1 cellular context compared by ENCODE assay signal in the genomic region with DNA sequence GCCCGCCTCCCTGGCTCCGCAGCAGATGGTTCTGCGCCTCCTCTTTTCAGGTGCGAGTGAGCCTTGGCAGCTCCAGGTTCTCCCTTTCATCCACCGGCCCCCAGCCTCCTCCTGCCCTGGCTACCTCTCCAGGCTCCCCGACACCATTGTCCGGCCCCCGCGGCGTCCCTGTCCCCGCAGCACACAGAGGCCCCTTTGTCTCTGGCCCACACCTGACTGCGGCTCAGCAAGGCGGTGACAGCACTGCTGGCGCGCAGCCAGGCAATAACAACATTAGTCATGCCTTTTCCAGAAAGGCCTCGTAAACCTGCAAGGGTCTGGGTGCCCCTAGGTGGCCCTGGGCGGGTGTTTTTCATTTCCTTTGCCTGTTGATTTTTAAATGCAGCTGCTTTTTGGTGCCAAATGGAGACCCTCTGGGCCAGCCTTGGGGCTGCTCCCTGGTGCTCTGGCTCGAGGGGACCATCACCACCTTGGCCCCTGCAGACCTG.
TF ChIP-seq lines count a peak whose summit lies in the region.

No MANE protein-coding gene starts in this region.

TF ChIP-seq in HepG2, 621 proteins besides CTCF, POLR2A, EP300 and RAD21 (continued from another document):
- TF ChIP-seq, protein P1, sequence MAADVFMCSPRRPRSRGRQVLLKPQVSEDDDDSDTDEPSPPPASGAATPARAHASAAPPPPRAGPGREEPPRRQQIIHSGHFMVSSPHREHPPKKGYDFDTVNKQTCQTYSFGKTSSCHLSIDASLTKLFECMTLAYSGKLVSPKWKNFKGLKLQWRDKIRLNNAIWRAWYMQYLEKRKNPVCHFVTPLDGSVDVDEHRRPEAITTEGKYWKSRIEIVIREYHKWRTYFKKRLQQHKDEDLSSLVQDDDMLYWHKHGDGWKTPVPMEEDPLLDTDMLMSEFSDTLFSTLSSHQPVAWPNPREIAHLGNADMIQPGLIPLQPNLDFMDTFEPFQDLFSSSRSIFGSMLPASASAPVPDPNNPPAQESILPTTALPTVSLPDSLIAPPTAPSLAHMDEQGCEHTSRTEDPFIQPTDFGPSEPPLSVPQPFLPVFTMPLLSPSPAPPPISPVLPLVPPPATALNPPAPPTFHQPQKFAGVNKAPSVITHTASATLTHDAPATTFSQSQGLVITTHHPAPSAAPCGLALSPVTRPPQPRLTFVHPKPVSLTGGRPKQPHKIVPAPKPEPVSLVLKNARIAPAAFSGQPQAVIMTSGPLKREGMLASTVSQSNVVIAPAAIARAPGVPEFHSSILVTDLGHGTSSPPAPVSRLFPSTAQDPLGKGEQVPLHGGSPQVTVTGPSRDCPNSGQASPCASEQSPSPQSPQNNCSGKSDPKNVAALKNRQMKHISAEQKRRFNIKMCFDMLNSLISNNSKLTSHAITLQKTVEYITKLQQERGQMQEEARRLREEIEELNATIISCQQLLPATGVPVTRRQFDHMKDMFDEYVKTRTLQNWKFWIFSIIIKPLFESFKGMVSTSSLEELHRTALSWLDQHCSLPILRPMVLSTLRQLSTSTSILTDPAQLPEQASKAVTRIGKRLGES (CRISPR knock-in tag; IDR thresholded peaks at IDR 0.05; ENCODE audit: borderline replicate concordance): no peak
- no peak for TF ChIP-seq ZBTB21 (CRISPR knock-in tag; IDR thresholded peaks at IDR 0.05)
- no peak for TF ChIP-seq ZFP36L1 (CRISPR knock-in tag; IDR thresholded peaks at IDR 0.05)
- TF ChIP-seq KLF13 (CRISPR knock-in tag; IDR thresholded peaks at IDR 0.05): no peak
- peak; percentile 24; the same call in 1 of the 2 replicates for TF ChIP-seq YEATS2 (CRISPR knock-in tag; IDR thresholded peaks at IDR 0.05; ENCODE audit: borderline replicate concordance)
- no peak for TF ChIP-seq ZNF557 (CRISPR knock-in tag; IDR thresholded peaks at IDR 0.05)
- no peak for TF ChIP-seq SUZ12 (IDR thresholded peaks at IDR 0.05; ENCODE audit: low read depth, low read length)
- TF ChIP-seq ZNF33B (CRISPR knock-in tag; IDR thresholded peaks at IDR 0.05): no peak
- TF ChIP-seq, protein P2, sequence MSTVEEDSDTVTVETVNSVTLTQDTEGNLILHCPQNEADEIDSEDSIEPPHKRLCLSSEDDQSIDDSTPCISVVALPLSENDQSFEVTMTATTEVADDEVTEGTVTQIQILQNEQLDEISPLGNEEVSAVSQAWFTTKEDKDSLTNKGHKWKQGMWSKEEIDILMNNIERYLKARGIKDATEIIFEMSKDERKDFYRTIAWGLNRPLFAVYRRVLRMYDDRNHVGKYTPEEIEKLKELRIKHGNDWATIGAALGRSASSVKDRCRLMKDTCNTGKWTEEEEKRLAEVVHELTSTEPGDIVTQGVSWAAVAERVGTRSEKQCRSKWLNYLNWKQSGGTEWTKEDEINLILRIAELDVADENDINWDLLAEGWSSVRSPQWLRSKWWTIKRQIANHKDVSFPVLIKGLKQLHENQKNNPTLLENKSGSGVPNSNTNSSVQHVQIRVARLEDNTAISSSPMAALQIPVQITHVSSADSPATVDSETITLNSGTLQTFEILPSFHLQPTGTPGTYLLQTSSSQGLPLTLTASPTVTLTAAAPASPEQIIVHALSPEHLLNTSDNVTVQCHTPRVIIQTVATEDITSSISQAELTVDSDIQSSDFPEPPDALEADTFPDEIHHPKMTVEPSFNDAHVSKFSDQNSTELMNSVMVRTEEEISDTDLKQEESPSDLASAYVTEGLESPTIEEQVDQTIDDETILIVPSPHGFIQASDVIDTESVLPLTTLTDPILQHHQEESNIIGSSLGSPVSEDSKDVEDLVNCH (CRISPR knock-in tag; IDR thresholded peaks at IDR 0.05): no peak
- peak; percentile 56; the same call in 1 of the 2 replicates for TF ChIP-seq DPF2 (CRISPR knock-in tag; IDR thresholded peaks at IDR 0.05; ENCODE audit: borderline replicate concordance, low read depth)
- peak; percentile 24; the same call in 1 of the 2 replicates for TF ChIP-seq CREM (IDR thresholded peaks at IDR 0.05)
- no peak for TF ChIP-seq CREM (CRISPR knock-in tag; IDR thresholded peaks at IDR 0.05)
- TF ChIP-seq ZNF12 (CRISPR knock-in tag; IDR thresholded peaks at IDR 0.05): 0 out of 2 replicates have a peak, but pooled peaks have one; percentile 24
- no peak for TF ChIP-seq FOXC1 (CRISPR knock-in tag; IDR thresholded peaks at IDR 0.05; ENCODE audit: borderline replicate concordance)
- TF ChIP-seq ZKSCAN5 (CRISPR knock-in tag; IDR thresholded peaks at IDR 0.05): no peak
- TF ChIP-seq STAG1 (CRISPR knock-in tag; IDR thresholded peaks at IDR 0.05): no peak
- no peak for TF ChIP-seq TAF15 (IDR thresholded peaks at IDR 0.05; ENCODE audit: low read depth, low read length, poor library complexity, severe bottlenecking)
- no peak for TF ChIP-seq GZF1 (CRISPR knock-in tag; IDR thresholded peaks at IDR 0.05)
- TF ChIP-seq NR2C2 (CRISPR knock-in tag; IDR thresholded peaks at IDR 0.05; ENCODE audit: borderline replicate concordance): peak; percentile 32; the same call in 1 of the 2 replicates
- 0 out of 2 replicates have a peak, but pooled peaks have one; percentile 15 for TF ChIP-seq TBX3 (IDR thresholded peaks at IDR 0.05; ENCODE audit: borderline replicate concordance)
- TF ChIP-seq, protein P3, sequence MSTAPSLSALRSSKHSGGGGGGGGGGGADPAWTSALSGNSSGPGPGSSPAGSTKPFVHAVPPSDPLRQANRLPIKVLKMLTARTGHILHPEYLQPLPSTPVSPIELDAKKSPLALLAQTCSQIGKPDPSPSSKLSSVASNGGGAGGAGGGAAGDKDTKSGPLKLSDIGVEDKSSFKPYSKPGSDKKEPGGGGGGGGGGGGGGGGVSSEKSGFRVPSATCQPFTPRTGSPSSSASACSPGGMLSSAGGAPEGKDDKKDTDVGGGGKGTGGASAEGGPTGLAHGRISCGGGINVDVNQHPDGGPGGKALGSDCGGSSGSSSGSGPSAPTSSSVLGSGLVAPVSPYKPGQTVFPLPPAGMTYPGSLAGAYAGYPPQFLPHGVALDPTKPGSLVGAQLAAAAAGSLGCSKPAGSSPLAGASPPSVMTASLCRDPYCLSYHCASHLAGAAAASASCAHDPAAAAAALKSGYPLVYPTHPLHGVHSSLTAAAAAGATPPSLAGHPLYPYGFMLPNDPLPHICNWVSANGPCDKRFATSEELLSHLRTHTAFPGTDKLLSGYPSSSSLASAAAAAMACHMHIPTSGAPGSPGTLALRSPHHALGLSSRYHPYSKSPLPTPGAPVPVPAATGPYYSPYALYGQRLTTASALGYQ (CRISPR knock-in tag; IDR thresholded peaks at IDR 0.05): peak; percentile 73; the same call in 1 of the 2 replicates
- TF ChIP-seq XRCC5 (optimal IDR thresholded peaks at IDR 0.05; ENCODE audit: low read length): peak; percentile 55
- TF ChIP-seq MAFF (IDR thresholded peaks at IDR 0.05; ENCODE audit: low read depth, low read length): peak; percentile 6; the same call in 1 of the 2 replicates
- TF ChIP-seq ZNF672 (CRISPR knock-in tag; IDR thresholded peaks at IDR 0.05): no peak
- no peak for TF ChIP-seq CEBPB (IDR thresholded peaks at IDR 0.05; ENCODE audit: borderline replicate concordance, low read depth, low read length)
- TF ChIP-seq PAX8 (CRISPR knock-in tag; IDR thresholded peaks at IDR 0.05; ENCODE audit: borderline replicate concordance): no peak
- no peak for TF ChIP-seq PHF8 (CRISPR knock-in tag; IDR thresholded peaks at IDR 0.05)
- no peak for TF ChIP-seq ARID2 (CRISPR knock-in tag; IDR thresholded peaks at IDR 0.05; ENCODE audit: borderline replicate concordance)
- TF ChIP-seq IRX3 (CRISPR knock-in tag; IDR thresholded peaks at IDR 0.05; ENCODE audit: borderline replicate concordance, low read depth): no peak
- TF ChIP-seq EZH2 (conservative IDR thresholded peaks at IDR 0.05; ENCODE audit: low read depth, low read length): no peak
- no peak for TF ChIP-seq GATA4 (IDR thresholded peaks at IDR 0.05; ENCODE audit: borderline replicate concordance, low read depth)
- peak; percentile 49; the same call in 1 of the 2 replicates for TF ChIP-seq MYC (CRISPR knock-in tag; IDR thresholded peaks at IDR 0.05; ENCODE audit: borderline replicate concordance)
- peak; percentile 45; the same call in 1 of the 2 replicates for TF ChIP-seq THAP11 (CRISPR knock-in tag; IDR thresholded peaks at IDR 0.05)
- no peak for TF ChIP-seq ZNF160 (CRISPR knock-in tag; IDR thresholded peaks at IDR 0.05)
- TF ChIP-seq ZNF644 (CRISPR knock-in tag; IDR thresholded peaks at IDR 0.05; ENCODE audit: low read depth): 0 out of 2 replicates have a peak, but pooled peaks have one; percentile 41
- TF ChIP-seq U2AF2 (IDR thresholded peaks at IDR 0.05; ENCODE audit: low read depth, low read length): no peak
- no peak for TF ChIP-seq LCORL (IDR thresholded peaks at IDR 0.05)
- TF ChIP-seq LCORL (CRISPR knock-in tag; IDR thresholded peaks at IDR 0.05): peak; percentile 70
- TF ChIP-seq, protein P4, sequence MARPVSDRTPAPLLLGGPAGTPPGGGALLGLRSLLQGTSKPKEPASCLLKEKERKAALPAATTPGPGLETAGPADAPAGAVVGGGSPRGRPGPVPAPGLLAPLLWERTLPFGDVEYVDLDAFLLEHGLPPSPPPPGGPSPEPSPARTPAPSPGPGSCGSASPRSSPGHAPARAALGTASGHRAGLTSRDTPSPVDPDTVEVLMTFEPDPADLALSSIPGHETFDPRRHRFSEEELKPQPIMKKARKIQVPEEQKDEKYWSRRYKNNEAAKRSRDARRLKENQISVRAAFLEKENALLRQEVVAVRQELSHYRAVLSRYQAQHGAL (CRISPR knock-in tag; IDR thresholded peaks at IDR 0.05; ENCODE audit: not compliant biosample characterization): no peak
- TF ChIP-seq, protein P5, sequence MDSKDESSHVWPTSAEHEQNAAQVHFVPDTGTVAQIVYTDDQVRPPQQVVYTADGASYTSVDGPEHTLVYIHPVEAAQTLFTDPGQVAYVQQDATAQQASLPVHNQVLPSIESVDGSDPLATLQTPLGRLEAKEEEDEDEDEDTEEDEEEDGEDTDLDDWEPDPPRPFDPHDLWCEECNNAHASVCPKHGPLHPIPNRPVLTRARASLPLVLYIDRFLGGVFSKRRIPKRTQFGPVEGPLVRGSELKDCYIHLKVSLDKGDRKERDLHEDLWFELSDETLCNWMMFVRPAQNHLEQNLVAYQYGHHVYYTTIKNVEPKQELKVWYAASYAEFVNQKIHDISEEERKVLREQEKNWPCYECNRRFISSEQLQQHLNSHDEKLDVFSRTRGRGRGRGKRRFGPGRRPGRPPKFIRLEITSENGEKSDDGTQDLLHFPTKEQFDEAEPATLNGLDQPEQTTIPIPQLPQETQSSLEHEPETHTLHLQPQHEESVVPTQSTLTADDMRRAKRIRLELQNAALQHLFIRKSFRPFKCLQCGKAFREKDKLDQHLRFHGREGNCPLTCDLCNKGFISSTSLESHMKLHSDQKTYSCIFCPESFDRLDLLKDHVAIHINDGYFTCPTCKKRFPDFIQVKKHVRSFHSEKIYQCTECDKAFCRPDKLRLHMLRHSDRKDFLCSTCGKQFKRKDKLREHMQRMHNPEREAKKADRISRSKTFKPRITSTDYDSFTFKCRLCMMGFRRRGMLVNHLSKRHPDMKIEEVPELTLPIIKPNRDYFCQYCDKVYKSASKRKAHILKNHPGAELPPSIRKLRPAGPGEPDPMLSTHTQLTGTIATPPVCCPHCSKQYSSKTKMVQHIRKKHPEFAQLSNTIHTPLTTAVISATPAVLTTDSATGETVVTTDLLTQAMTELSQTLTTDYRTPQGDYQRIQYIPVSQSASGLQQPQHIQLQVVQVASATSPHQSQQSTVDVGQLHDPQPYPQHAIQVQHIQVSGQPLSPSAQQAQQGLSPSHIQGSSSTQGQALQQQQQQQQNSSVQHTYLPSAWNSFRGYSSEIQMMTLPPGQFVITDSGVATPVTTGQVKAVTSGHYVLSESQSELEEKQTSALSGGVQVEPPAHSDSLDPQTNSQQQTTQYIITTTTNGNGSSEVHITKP (CRISPR knock-in tag; IDR thresholded peaks at IDR 0.05; ENCODE audit: low read depth): no peak; the same call in 1 of the 2 replicates
- peak; percentile 57; the same call in 1 of the 2 replicates for TF ChIP-seq HNRNPL (IDR thresholded peaks at IDR 0.05; ENCODE audit: low read depth, low read length)
- no peak for TF ChIP-seq ELF4 (CRISPR knock-in tag; IDR thresholded peaks at IDR 0.05; ENCODE audit: borderline replicate concordance)
- no peak for TF ChIP-seq ZNF337 (CRISPR knock-in tag; IDR thresholded peaks at IDR 0.05; ENCODE audit: borderline replicate concordance, low read depth)
- TF ChIP-seq, protein P6, sequence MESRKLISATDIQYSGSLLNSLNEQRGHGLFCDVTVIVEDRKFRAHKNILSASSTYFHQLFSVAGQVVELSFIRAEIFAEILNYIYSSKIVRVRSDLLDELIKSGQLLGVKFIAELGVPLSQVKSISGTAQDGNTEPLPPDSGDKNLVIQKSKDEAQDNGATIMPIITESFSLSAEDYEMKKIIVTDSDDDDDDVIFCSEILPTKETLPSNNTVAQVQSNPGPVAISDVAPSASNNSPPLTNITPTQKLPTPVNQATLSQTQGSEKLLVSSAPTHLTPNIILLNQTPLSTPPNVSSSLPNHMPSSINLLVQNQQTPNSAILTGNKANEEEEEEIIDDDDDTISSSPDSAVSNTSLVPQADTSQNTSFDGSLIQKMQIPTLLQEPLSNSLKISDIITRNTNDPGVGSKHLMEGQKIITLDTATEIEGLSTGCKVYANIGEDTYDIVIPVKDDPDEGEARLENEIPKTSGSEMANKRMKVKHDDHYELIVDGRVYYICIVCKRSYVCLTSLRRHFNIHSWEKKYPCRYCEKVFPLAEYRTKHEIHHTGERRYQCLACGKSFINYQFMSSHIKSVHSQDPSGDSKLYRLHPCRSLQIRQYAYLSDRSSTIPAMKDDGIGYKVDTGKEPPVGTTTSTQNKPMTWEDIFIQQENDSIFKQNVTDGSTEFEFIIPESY (CRISPR knock-in tag; IDR thresholded peaks at IDR 0.05): no peak
- no peak for TF ChIP-seq ZNF296 (CRISPR knock-in tag; conservative IDR thresholded peaks at IDR 0.05)
- TF ChIP-seq, protein P7, sequence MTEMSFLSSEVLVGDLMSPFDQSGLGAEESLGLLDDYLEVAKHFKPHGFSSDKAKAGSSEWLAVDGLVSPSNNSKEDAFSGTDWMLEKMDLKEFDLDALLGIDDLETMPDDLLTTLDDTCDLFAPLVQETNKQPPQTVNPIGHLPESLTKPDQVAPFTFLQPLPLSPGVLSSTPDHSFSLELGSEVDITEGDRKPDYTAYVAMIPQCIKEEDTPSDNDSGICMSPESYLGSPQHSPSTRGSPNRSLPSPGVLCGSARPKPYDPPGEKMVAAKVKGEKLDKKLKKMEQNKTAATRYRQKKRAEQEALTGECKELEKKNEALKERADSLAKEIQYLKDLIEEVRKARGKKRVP (CRISPR knock-in tag; IDR thresholded peaks at IDR 0.05): no peak
